20 cellular contexts compared by ENCODE assay signal in the genomic region with DNA sequence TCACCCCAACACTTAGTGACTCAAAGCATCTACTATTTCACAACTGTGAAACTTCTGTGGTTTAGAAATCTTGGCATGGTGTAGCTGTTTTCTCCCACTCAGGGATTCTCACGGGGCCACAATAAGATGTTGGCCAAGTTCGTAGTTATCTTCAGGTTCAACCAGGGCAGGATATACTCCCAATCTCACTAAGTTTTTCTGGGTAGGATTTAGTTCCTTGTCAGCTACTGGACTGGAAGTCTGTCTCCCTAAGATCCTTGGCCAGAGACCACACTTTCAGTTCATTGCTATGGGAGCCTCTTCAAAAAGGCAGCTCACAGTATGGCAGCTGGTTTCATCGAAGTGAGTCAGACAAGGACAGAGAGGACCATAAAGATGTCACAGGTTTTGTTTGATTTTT.
DNase-seq lines count a peak whose midpoint lies in the region; ATAC-seq, FAIRE-seq and TF ChIP-seq lines count a peak whose summit lies in the region.
"Had no signal": no experiment of that assay in that cellular context is flagged by ENCODE, and none has a peak within 500 bp of the region (broad histone marks: within the 10 kb centered on the region; RNA-seq: fewer than 3 reads in every experiment).

No MANE protein-coding gene starts in this region.

- no peaks in the 10 kb centered on the region for H3K4me1 ChIP-seq in left ventricle myocardium inferior
- H3K4me1 ChIP-seq in aorta (ENCODE audit: control insufficient read depth in 1 of 2, insufficient read depth in 2 of 2, low read length in 2 of 2): no peaks in the 10 kb centered on the region
- H3K4me1 ChIP-seq: BLaER1 treated with 17β-estradiol and CSF1 and Interleukin-3, amounts not matched to agents 10 nM and 100 nM; SJCRH30 had no signal

- FAIRE-seq in HTR-8/SVneo (lab: Jason Lieb, UNC): no peak
- FAIRE-seq: endothelial cell of umbilical vein had no signal

- no peaks in the 10 kb centered on the region for H3K27me3 ChIP-seq in left ventricle myocardium inferior (ENCODE audit: low read depth)
- H3K27me3 ChIP-seq in aorta (ENCODE audit: control insufficient read depth in 1 of 2, insufficient read depth in 2 of 2, low read length in 1 of 2): no peaks in the 10 kb centered on the region
- H3K27me3 ChIP-seq: BLaER1 treated with 17β-estradiol and CSF1 and Interleukin-3, amounts not matched to agents 10 nM and 100 nM; SJCRH30 had no signal

- DNase-seq in Right ventricle myocardium inferior (ENCODE audit: missing footprints) (no peak), left ventricle myocardium inferior (no peak), coronary artery (ENCODE audit: low spot score) (no peak), left kidney (ENCODE audit: low read depth, low spot score) (peak; percentile 14), aorta (no peak), HTR-8/SVneo (ENCODE audit: insufficient read length, low spot score) (no peak)
- DNase-seq in activated CD4-positive, CD25-positive, alpha-beta regulatory T cell (lab: John Stamatoyannopoulos, UW): no peak
- DNase-seq: activated T-cell treated with anti-CD3 and anti-CD28 coated beads, Interleukin-2, amount 50 U/mL, for 1 hour; DMS153; hypothalamus; naive B cell; NCI-H1436 treated with DMSO at 0.1 percent for 48 hours; NCI-H446 treated with DMSO at 0.1 percent for 48 hours; SJCRH30; stimulated activated CD4-positive, alpha-beta T cell treated with anti-CD3 and anti-CD28 coated beads, Interleukin-2, amount 100 ng/mL, for 24 hours had no signal

- H3K27ac ChIP-seq in left ventricle myocardium inferior (replicated peaks): no peak overlapping the region
- no peak overlapping the region for H3K27ac ChIP-seq in coronary artery
- no peak overlapping the region for H3K27ac ChIP-seq in aorta (ENCODE audit: low read depth in 1 of 2, low read length in 2 of 2)
- H3K27ac ChIP-seq: 22Rv1, SJCRH30, thoracic aorta had no signal

- intact Hi-C loops in Right ventricle myocardium inferior (cut with DNase I) (no loop called here), left ventricle myocardium inferior (cut with micrococcal nuclease) (no loop called here), aorta (cut with DNase I) (no loop called here)

- WGBS in aorta, 2 donors: 63 to 67% methylated on average over 3 of the region's 3 CpGs

- H3K9me3 ChIP-seq in left ventricle myocardium inferior (replicated peaks) (no peaks in the 10 kb centered on the region), aorta (ENCODE audit: control insufficient read depth, low read length) (no peaks in the 10 kb centered on the region)
- H3K9me3 ChIP-seq: BLaER1 treated with 17β-estradiol and CSF1 and Interleukin-3, amounts not matched to agents 10 nM and 100 nM; SJCRH30; thoracic aorta had no signal

- ATAC-seq in Right ventricle myocardium inferior (peak; percentile 92), aorta (ENCODE audit: low FRiP score) (peak; percentile 68), HG02852 (IDR thresholded peaks at IDR 0.05; ENCODE audit: unreplicated experiment) (no peak)

- H3K36me3 ChIP-seq in left ventricle myocardium inferior (no peaks in the 10 kb centered on the region), aorta (ENCODE audit: control insufficient read depth in 1 of 2, insufficient read depth in 2 of 2, low read length in 1 of 2) (peaks cover 0 to 2% of the 10 kb centered on the region in 2 donors)
- H3K36me3 ChIP-seq: BLaER1 treated with 17β-estradiol and CSF1 and Interleukin-3, amounts not matched to agents 10 nM and 100 nM; SJCRH30; thoracic aorta had no signal

- no peak overlapping the region for H3K4me3 ChIP-seq in left ventricle myocardium inferior
- peak overlapping the region; percentile 32 for H3K4me3 ChIP-seq in coronary artery
- no peak overlapping the region for H3K4me3 ChIP-seq in aorta (ENCODE audit: low read length in 2 of 2)
- H3K4me3 ChIP-seq: BLaER1 treated with 17β-estradiol and CSF1 and Interleukin-3, amounts not matched to agents 10 nM and 100 nM; SJCRH30; thoracic aorta had no signal

- TF ChIP-seq CTCF in left ventricle myocardium inferior (IDR thresholded peaks at IDR 0.05; ENCODE audit: borderline replicate concordance) (no peak), coronary artery (IDR thresholded peaks at IDR 0.05) (no peak)
